ENCODE assay signal across 27 cellular contexts in genomic region chr22:40341604-40342003, GRCh38. TPM values are rescaled to one million over a fixed set of nuclear protein-coding genes. Genes with fewer than 3 reads are reported as not detected.
A peak's percentile ranks its signal among the peaks of the same experiment; 100 is the strongest.
DNase-seq lines count a peak whose midpoint lies in the region; ATAC-seq and TF ChIP-seq lines count a peak whose summit lies in the region.
"Had no signal": no experiment of that assay in that cellular context is flagged by ENCODE, and none has a peak within 500 bp of the region (broad histone marks: within the 10 kb centered on the region; RNA-seq: fewer than 3 reads in every experiment).

No MANE protein-coding gene starts in this region.

- H3K4me3 Mint-ChIP-seq in activated naive CD8-positive, alpha-beta T cell, result no peak overlapping the region
- H3K4me3 Mint-ChIP-seq in activated naive CD8-positive, alpha-beta T cell treated with anti-CD3 and anti-CD28 coated beads, Interleukin-2, amount 50 U/mL, for 24 hours, result no peak overlapping the region
- no peak overlapping the region for H3K4me3 Mint-ChIP-seq in stimulated activated naive B cell treated with anti-CD40 and anti-IgM and Interleukin-4, amounts not matched to agents 10 μg/mL and 1 μg/mL and 100 μg/mL, for 72 hours
- H3K4me3 Mint-ChIP-seq: CD14-positive monocyte had no signal

- TF ChIP-seq POLR2A in prostate gland (IDR thresholded peaks at IDR 0.05), result no peak

- H3K27me3 ChIP-seq in OCI-LY1 (ENCODE audit: insufficient read depth, low read length) (no peaks in the 10 kb centered on the region), prostate gland (replicated peaks; ENCODE audit: insufficient read depth) (no peaks in the 10 kb centered on the region)
- H3K27me3 ChIP-seq: testis, uterus had no signal

- no peaks in the 10 kb centered on the region for H3K9me3 ChIP-seq in OCI-LY1 (ENCODE audit: low read length)
- no peaks in the 10 kb centered on the region for H3K9me3 ChIP-seq in prostate gland
- H3K9me3 ChIP-seq: lower lobe of right lung, testis, uterus had no signal

- no peaks in the 10 kb centered on the region for H3K9me2 ChIP-seq in OCI-LY1 (ENCODE audit: low read depth, low read length)

- WGBS in prostate gland, result 47% methylated on average over 4 of the region's 4 CpGs

- H3K4me1 ChIP-seq in OCI-LY1 (ENCODE audit: insufficient read depth, low read length, severe bottlenecking) (peaks cover 14% of the 10 kb centered on the region), prostate gland (replicated peaks) (no peaks in the 10 kb centered on the region)
- H3K4me1 ChIP-seq: testis, uterus had no signal

- H3K4me3 ChIP-seq in OCI-LY1 (ENCODE audit: low read depth, low read length, poor library complexity, severe bottlenecking), result no peak overlapping the region
- H3K4me3 ChIP-seq in prostate gland, result no peak overlapping the region
- H3K4me3 ChIP-seq: GM12878, lower lobe of right lung, testis, uterus had no signal

- H4K20me1 ChIP-seq in OCI-LY1 (ENCODE audit: insufficient read depth, low read length), result no peaks in the 10 kb centered on the region

- TF ChIP-seq CTCF in OCI-LY1 (IDR thresholded peaks at IDR 0.05; ENCODE audit: low read length) (no peak), prostate gland (IDR thresholded peaks at IDR 0.05) (no peak)

- H3K9me3 Mint-ChIP-seq in activated naive CD8-positive, alpha-beta T cell (ENCODE audit: low read depth), result no peaks in the 10 kb centered on the region
- no peaks in the 10 kb centered on the region for H3K9me3 Mint-ChIP-seq in activated naive CD8-positive, alpha-beta T cell treated with anti-CD3 and anti-CD28 coated beads, Interleukin-2, amount 50 U/mL, for 24 hours
- no peaks in the 10 kb centered on the region for H3K9me3 Mint-ChIP-seq in activated naive CD4-positive, alpha-beta T cell treated with anti-CD3 and anti-CD28 coated beads, Interleukin-2, amount 50 U/mL, for 72 hours
- H3K9me3 Mint-ChIP-seq in stimulated activated naive B cell treated with anti-CD40 and anti-IgM and Interleukin-4, amounts not matched to agents 10 μg/mL and 1 μg/mL and 100 μg/mL, for 72 hours, result no peaks in the 10 kb centered on the region
- H3K9me3 Mint-ChIP-seq: CD14-positive monocyte had no signal

- peaks cover 41% of the 10 kb centered on the region for H3K4me1 Mint-ChIP-seq in activated naive CD8-positive, alpha-beta T cell (ENCODE audit: low read depth)
- H3K4me1 Mint-ChIP-seq in activated naive CD8-positive, alpha-beta T cell treated with anti-CD3 and anti-CD28 coated beads, Interleukin-2, amount 50 U/mL, for 24 hours, result peaks cover 28% of the 10 kb centered on the region
- peaks cover 17 to 24% of the 10 kb centered on the region in 2 donors for H3K4me1 Mint-ChIP-seq in stimulated activated naive B cell treated with anti-CD40 and anti-IgM and Interleukin-4, amounts not matched to agents 10 μg/mL and 1 μg/mL and 100 μg/mL, for 72 hours

- H3K27me3 Mint-ChIP-seq in activated naive CD8-positive, alpha-beta T cell, result no peaks in the 10 kb centered on the region
- H3K27me3 Mint-ChIP-seq in activated naive CD8-positive, alpha-beta T cell treated with anti-CD3 and anti-CD28 coated beads, Interleukin-2, amount 50 U/mL, for 24 hours, result no peaks in the 10 kb centered on the region
- no peaks in the 10 kb centered on the region for H3K27me3 Mint-ChIP-seq in stimulated activated naive B cell treated with anti-CD40 and anti-IgM and Interleukin-4, amounts not matched to agents 10 μg/mL and 1 μg/mL and 100 μg/mL, for 72 hours
- H3K27me3 Mint-ChIP-seq: progenitor cell of endocrine pancreas had no signal

- no peak overlapping the region for H2AFZ ChIP-seq in OCI-LY1 (ENCODE audit: low read length)

- H3K9ac ChIP-seq in OCI-LY1 (ENCODE audit: low read length), result no peak overlapping the region
- H3K9ac ChIP-seq: KMS-11 had no signal

- H3F3A ChIP-seq in OCI-LY1 (ENCODE audit: insufficient read depth, low read length), result peaks cover 13% of the 10 kb centered on the region; the same call in 1 of the 2 replicates

- H3K4me2 ChIP-seq in OCI-LY1 (ENCODE audit: low read length), result no peak overlapping the region
- H3K4me2 ChIP-seq: KMS-11 had no signal

- intact Hi-C loops in prostate gland (cut with DNase I), result loop anchor here (10.0 kb wide), 1 partner anchor 807 kb away; the partner anchor contains the start of gene RPS19BP1

- H3K27ac ChIP-seq in OCI-LY1 (ENCODE audit: low read depth, low read length, poor library complexity, severe bottlenecking) (peak overlapping the region; percentile 65), prostate gland (no peak overlapping the region)
- H3K27ac ChIP-seq: KMS-11, lower lobe of right lung, RWPE1, testis, uterus had no signal

- peak overlapping the region; percentile 24 for H3K27ac Mint-ChIP-seq in activated naive CD8-positive, alpha-beta T cell
- H3K27ac Mint-ChIP-seq in activated naive CD8-positive, alpha-beta T cell treated with anti-CD3 and anti-CD28 coated beads, Interleukin-2, amount 50 U/mL, for 24 hours, result no peak overlapping the region
- peak overlapping the region; percentile 22 to 55 for H3K27ac Mint-ChIP-seq in activated naive CD4-positive, alpha-beta T cell treated with anti-CD3 and anti-CD28 coated beads, Interleukin-2, amount 50 U/mL, for 72 hours
- peak overlapping the region; percentile 53 for H3K27ac Mint-ChIP-seq in stimulated activated naive B cell treated with anti-CD40 and anti-IgM and Interleukin-4, amounts not matched to agents 10 μg/mL and 1 μg/mL and 100 μg/mL, for 72 hours
- H3K27ac Mint-ChIP-seq: progenitor cell of endocrine pancreas had no signal

- no peaks in the 10 kb centered on the region for H3K36me3 ChIP-seq in OCI-LY1 (ENCODE audit: insufficient read depth, low read length)
- no peaks in the 10 kb centered on the region for H3K36me3 ChIP-seq in prostate gland
- H3K36me3 ChIP-seq: lower lobe of right lung, uterus had no signal

- no peaks in the 10 kb centered on the region for H3K36me3 Mint-ChIP-seq in activated naive CD8-positive, alpha-beta T cell
- H3K36me3 Mint-ChIP-seq in activated naive CD8-positive, alpha-beta T cell treated with anti-CD3 and anti-CD28 coated beads, Interleukin-2, amount 50 U/mL, for 24 hours (ENCODE audit: low read depth), result peaks cover 3% of the 10 kb centered on the region
- H3K36me3 Mint-ChIP-seq in activated naive CD4-positive, alpha-beta T cell treated with anti-CD3 and anti-CD28 coated beads, Interleukin-2, amount 50 U/mL, for 72 hours, result peaks cover 0 to under 1% of the 10 kb centered on the region in 2 donors
- peaks cover 10 to 17% of the 10 kb centered on the region in 2 donors for H3K36me3 Mint-ChIP-seq in stimulated activated naive B cell treated with anti-CD40 and anti-IgM and Interleukin-4, amounts not matched to agents 10 μg/mL and 1 μg/mL and 100 μg/mL, for 72 hours

- ATAC-seq in activated naive CD8-positive, alpha-beta T cell treated with anti-CD3 and anti-CD28 coated beads, Interleukin-2, amount 50 U/mL, for 24 hours, result no peak
- ATAC-seq in activated naive CD4-positive, alpha-beta T cell treated with anti-CD3 and anti-CD28 coated beads, Interleukin-2, amount 50 U/mL, for 72 hours, result no peak
- ATAC-seq in stimulated activated naive B cell treated with anti-CD40 and anti-IgM and Interleukin-4, amounts not matched to agents 10 μg/mL and 1 μg/mL and 100 μg/mL, for 72 hours (replicated peaks), result no peak
- ATAC-seq: GM12878, HCT116, lower lobe of right lung had no signal

- H3K79me2 ChIP-seq in OCI-LY1 (ENCODE audit: insufficient read depth, low read length), result no peaks in the 10 kb centered on the region

- no peak for DNase-seq in activated naive CD8-positive, alpha-beta T cell treated with anti-CD3 and anti-CD28 coated beads, Interleukin-2, amount 50 U/mL, for 24 hours
- DNase-seq in activated naive CD4-positive, alpha-beta T cell treated with anti-CD3 and anti-CD28 coated beads, Interleukin-2, amount 50 U/mL, for 72 hours (ENCODE audit: low spot score in 2 of 2), result no peak
- DNase-seq in stimulated activated naive B cell treated with anti-CD40 and anti-IgM and Interleukin-4, amounts not matched to agents 10 μg/mL and 1 μg/mL and 100 μg/mL, for 72 hours, result no peak
- DNase-seq in NCI-H2081 treated with DMSO at 0.1 percent for 48 hours (lab: John Stamatoyannopoulos, UW) (no peak), prostate gland (ENCODE audit: low spot score) (no peak)
- DNase-seq in activated effector memory CD4-positive, alpha-beta T cell treated with Interleukin-2 at 50 U/mL for 16 hours, result no peak
- DNase-seq: activated CD4-positive, alpha-beta T cell treated with anti-CD3 and anti-CD28 coated beads for 1 hour; central memory CD4-positive, alpha-beta T cell; DMS 273 treated with DMSO at 0.1 percent for 48 hours; EL; lower lobe of right lung; NCI-H1436 treated with DMSO at 0.1 percent for 48 hours; NCI-H2107; NCI-H446; NCI-H774; stimulated activated CD4-positive, alpha-beta T cell treated with anti-CD3 and anti-CD28 coated beads, Interleukin-4, amount 100 ng/mL, for 4 hours; T-helper 1 cell; testis; uterus had no signal

RNA-seq across cellular contexts. Expression of gene ADSL, which starts 4.7 kb away (rescaled TPM):
- 100 to 1,000 TPM in 1 of 2 donors, 10 to 100 TPM in 1; 97.4 to 135 TPM for total RNA-seq in activated naive CD4-positive, alpha-beta T cell treated with anti-CD3 and anti-CD28 coated beads, Interleukin-2, amount 50 U/mL, for 72 hours
- total RNA-seq in prostate gland, result 10 to 100 TPM; 63.9 to 64.5 TPM

RNA-seq across cellular contexts. Expression of gene SGSM3, which starts 28.8 kb away (rescaled TPM):
- total RNA-seq in activated naive CD4-positive, alpha-beta T cell treated with anti-CD3 and anti-CD28 coated beads, Interleukin-2, amount 50 U/mL, for 72 hours, result 10 to 100 TPM; 31.8 to 50.2 TPM
- total RNA-seq in prostate gland, result 100 to 1,000 TPM; 148 to 155 TPM
